Comparison of ENCODE assay signal across 19 cellular contexts in genomic region chr16:30665830-30666190, GRCh38. TPM values are rescaled to one million over a fixed set of nuclear protein-coding genes. Genes with fewer than 3 reads are reported as not detected.
DNase-seq lines count a peak whose midpoint lies in the region; ATAC-seq, FAIRE-seq and TF ChIP-seq lines count a peak whose summit lies in the region.
"Had no signal": no experiment of that assay in that cellular context is flagged by ENCODE, and none has a peak within 500 bp of the region (broad histone marks: within the 10 kb centered on the region; RNA-seq: fewer than 3 reads in every experiment).

No MANE protein-coding gene starts in this region.

- no peak overlapping the region for H2AFZ ChIP-seq in K562 (ENCODE audit: low read depth, low read length)
- no peak overlapping the region for H2AFZ ChIP-seq in mesenchymal stem cell (ENCODE audit: low read depth, low read length)

- H3K4ac ChIP-seq in mesenchymal stem cell (ENCODE audit: low read depth in 1 of 2, low read length in 2 of 2), result no peak overlapping the region

- H3K4me1 ChIP-seq in K562 (replicated peaks in 1 of 2; ENCODE audit: control insufficient read depth in 2 of 2, insufficient read depth in 2 of 2, low read length in 2 of 2) (peaks cover 5 to 35% of the 10 kb centered on the region in 2 experiments; a peak in 4 of 5 replicates), mesenchymal stem cell (ENCODE audit: control insufficient read depth, insufficient read depth, low read depth, low read length) (peaks cover 22% of the 10 kb centered on the region)
- H3K4me1 ChIP-seq: BE2C had no signal

- 89% methylated on average over 4 of the region's 4 CpGs for WGBS in K562 (ENCODE audit: insufficient coverage, low coverage, missing lambda C conversion rate)
- WGBS in mesenchymal stem cell, result 94% methylated on average over 4 of the region's 4 CpGs

- no peak overlapping the region for H4K8ac ChIP-seq in mesenchymal stem cell (ENCODE audit: low read length)

- no peak overlapping the region for H2BK120ac ChIP-seq in mesenchymal stem cell (ENCODE audit: low read depth, low read length)

- TF ChIP-seq EP300 in K562 (IDR thresholded peaks at IDR 0.05; ENCODE audit: low read length), result no peak

- no peak overlapping the region for H3K27ac ChIP-seq in K562 (ENCODE audit: extremely low read depth, low read depth, low read length)
- no peak overlapping the region for H3K27ac ChIP-seq in mesenchymal stem cell (ENCODE audit: low read length, poor library complexity, severe bottlenecking)

- H3K4me1 Mint-ChIP-seq in activated naive CD4-positive, alpha-beta T cell treated with anti-CD3 and anti-CD28 coated beads for 36 hours (ENCODE audit: low read depth), result peaks cover 35% of the 10 kb centered on the region

- no peak overlapping the region for H2BK12ac ChIP-seq in mesenchymal stem cell (ENCODE audit: low read length in 2 of 2)

- DNase-seq in activated naive CD4-positive, alpha-beta T cell treated with anti-CD3 and anti-CD28 coated beads for 36 hours, result no peak
- no peak for DNase-seq in activated naive CD4-positive, alpha-beta T cell (lab: John Stamatoyannopoulos, UW)
- DNase-seq in K562 (ENCODE audit: extremely low read depth in 1 of 4, low spot score in 3 of 4), result peak in 1 of 4 experiments; percentile 3
- no peak for DNase-seq in mesenchymal stem cell
- no peak for DNase-seq in hypothalamus (lab: John Stamatoyannopoulos, UW)
- DNase-seq in HuH-7 (ENCODE audit: low spot score), result no peak
- DNase-seq: BE2C; CD4-positive, CD25-positive, alpha-beta regulatory T cell; NCI-H1436; NCI-H1930; NCI-H226; NCI-H524; NCI-H82; RPMI8226 had no signal

- H3K23ac ChIP-seq in mesenchymal stem cell (ENCODE audit: low read length in 2 of 2), result no peak overlapping the region

- no peak overlapping the region for H3K14ac ChIP-seq in mesenchymal stem cell (ENCODE audit: low read length in 2 of 2)

- no peak for TF ChIP-seq RAD21 in K562 (CRISPR knock-in tag; conservative IDR thresholded peaks at IDR 0.05 in 1 of 2, IDR thresholded peaks at IDR 0.05 in 1 of 2)

- no peak overlapping the region for H3K18ac ChIP-seq in mesenchymal stem cell (ENCODE audit: low read depth in 1 of 2, low read length in 2 of 2)

- peaks cover 53% of the 10 kb centered on the region for H3K36me3 Mint-ChIP-seq in activated naive CD4-positive, alpha-beta T cell treated with anti-CD3 and anti-CD28 coated beads for 36 hours (ENCODE audit: low read depth)

- POLR2A ChIA-PET in K562 (lab: Yijun Ruan, JAX), result interaction anchor here (0.8 to 2.1 kb wide), 3 partner anchors 12 to 28 kb away, joined by 3 to 5 read pairs (median 3); no protein-coding TSS in a partner anchor

- H3K9me3 ChIP-seq in K562 (replicated peaks; ENCODE audit: control insufficient read depth, insufficient read depth, low read depth, low read length) (no peaks in the 10 kb centered on the region), mesenchymal stem cell (ENCODE audit: control insufficient read depth, low read length) (no peaks in the 10 kb centered on the region)
- H3K9me3 ChIP-seq: BE2C had no signal

- H3K4me3 ChIP-seq in K562 (no peak overlapping the region), mesenchymal stem cell (ENCODE audit: insufficient read depth in 1 of 2, low read depth in 1 of 2, low read length in 2 of 2) (no peak overlapping the region)

- no peak overlapping the region for H4K91ac ChIP-seq in mesenchymal stem cell (ENCODE audit: low read length)

- H4K20me1 ChIP-seq in K562 (replicated peaks; ENCODE audit: control insufficient read depth, insufficient read depth, low read length), result 0 out of 2 replicates have a peak, but pooled peaks cover 7% of the 10 kb centered on the region

- no peak for TF ChIP-seq CTCF in K562 (IDR thresholded peaks at IDR 0.05 in 2 of 3, conservative IDR thresholded peaks at IDR 0.05 in 1 of 3; ENCODE audit: insufficient read depth in 2 of 3, low read depth in 1 of 3, low read length in 3 of 3)

- H3K4me3 Mint-ChIP-seq in activated naive CD4-positive, alpha-beta T cell treated with anti-CD3 and anti-CD28 coated beads for 36 hours, result no peak overlapping the region

- TF ChIP-seq POLR2A in K562 (conservative IDR thresholded peaks at IDR 0.05), result no peak

- H3K36me3 ChIP-seq in K562 (ENCODE audit: control insufficient read depth, insufficient read depth, low read length) (peaks cover 96% of the 10 kb centered on the region; the same call in 2 of the 3 replicates), mesenchymal stem cell (ENCODE audit: control insufficient read depth in 1 of 2, insufficient read depth in 2 of 2, low read depth in 1 of 2, low read length in 2 of 2) (peaks cover 91 to 93% of the 10 kb centered on the region in 2 experiments)

- no peaks in the 10 kb centered on the region for H3K9me3 Mint-ChIP-seq in activated naive CD4-positive, alpha-beta T cell treated with anti-CD3 and anti-CD28 coated beads for 36 hours
- H3K9me3 Mint-ChIP-seq: CD4-positive, CD25-positive, alpha-beta regulatory T cell had no signal

- no peak overlapping the region for H3K4me2 ChIP-seq in K562 (ENCODE audit: insufficient read depth, low read length)
- no peak overlapping the region for H3K4me2 ChIP-seq in mesenchymal stem cell (ENCODE audit: low read length, poor library complexity, severe bottlenecking)

- peaks cover 41% of the 10 kb centered on the region for H3K79me1 ChIP-seq in mesenchymal stem cell (replicated peaks; ENCODE audit: low read length, poor library complexity, severe bottlenecking)

- intact Hi-C loops in activated naive CD4-positive, alpha-beta T cell treated with anti-CD3 and anti-CD28 coated beads for 36 hours (cut with micrococcal nuclease), result no loop called here
- intact Hi-C loops in K562 (cut with micrococcal nuclease), result no loop called here

- peaks cover 4% of the 10 kb centered on the region for H3K9me1 ChIP-seq in K562 (ENCODE audit: control insufficient read depth, insufficient read depth, low read length)

- H3K27me3 ChIP-seq in K562 (ENCODE audit: control insufficient read depth in 2 of 2, insufficient read depth in 2 of 2, low read length in 2 of 2) (no peaks in the 10 kb centered on the region), mesenchymal stem cell (ENCODE audit: control insufficient read depth in 1 of 2, insufficient read depth in 1 of 2, low read length in 2 of 2) (no peaks in the 10 kb centered on the region)
- H3K27me3 ChIP-seq: BE2C had no signal

- H2BK5ac ChIP-seq in mesenchymal stem cell (ENCODE audit: low read depth, low read length, poor library complexity, severe bottlenecking), result no peak overlapping the region

- peak overlapping the region; percentile 41 for H3K27ac Mint-ChIP-seq in activated naive CD4-positive, alpha-beta T cell treated with anti-CD3 and anti-CD28 coated beads for 36 hours

- H3K27me3 Mint-ChIP-seq in activated naive CD4-positive, alpha-beta T cell treated with anti-CD3 and anti-CD28 coated beads for 36 hours (ENCODE audit: low read depth), result no peaks in the 10 kb centered on the region
- H3K27me3 Mint-ChIP-seq: CD4-positive, CD25-positive, alpha-beta regulatory T cell had no signal

- H3K9ac ChIP-seq in K562 (ENCODE audit: insufficient read depth in 1 of 2, low read depth in 2 of 2, low read length in 2 of 2) (no peak overlapping the region), mesenchymal stem cell (ENCODE audit: low read length) (peak overlapping the region; percentile 38)

- no peak for FAIRE-seq in K562 (lab: Jason Lieb, UNC)
- FAIRE-seq: A204.1, GM12892, GM18507, H1 had no signal

- CTCF ChIA-PET in activated naive CD4-positive, alpha-beta T cell treated with anti-CD3 and anti-CD28 coated beads for 36 hours (lab: Charles Lee), result interaction anchor here (0.6 to 1.0 kb wide), 2 partner anchors 11 to 16 kb away, joined by 3 read pairs; no protein-coding TSS in a partner anchor
- CTCF ChIA-PET in K562 (lab: Yijun Ruan, JAX; ENCODE audit: low intra/inter-chr PET ratio), result no interaction called here

- H2BK15ac ChIP-seq in mesenchymal stem cell (ENCODE audit: low read depth, poor library complexity, severe bottlenecking), result no peak overlapping the region

- H3K79me2 ChIP-seq in K562 (ENCODE audit: control insufficient read depth, insufficient read depth, low read length), result peaks cover 32% of the 10 kb centered on the region

- BruUV-seq in K562 (replicated peaks; lab: Mats Ljungman, UMichigan), result no TSS peak

- in situ Hi-C loops in K562 (cut with MboI), result no loop called here

- ATAC-seq in K562 (no peak), HG03432 (IDR thresholded peaks at IDR 0.05; ENCODE audit: unreplicated experiment) (no peak)

- H2AK5ac ChIP-seq in mesenchymal stem cell (ENCODE audit: low read length, severe bottlenecking), result no peak overlapping the region

RNA-seq across cellular contexts. Expression of gene FBRS, which starts 7.6 kb away (rescaled TPM):
- total RNA-seq in activated naive CD4-positive, alpha-beta T cell treated with anti-CD3 and anti-CD28 coated beads for 36 hours, result 10 to 100 TPM; 83.8 to 84.8 TPM
- total RNA-seq in K562 (2011; cell fraction: chromatin; rRNA removed; ENCODE audit: low replicate concordance), result 93.9 and 185 TPM in 2 replicates
- total RNA-seq in K562 (2011; cell fraction: nucleolus; rRNA removed), result 89.2 and 107 TPM in 2 replicates
- 100 and 120 TPM in 2 replicates for total RNA-seq in K562 (2011; cell fraction: nucleoplasm; rRNA removed)
- total RNA-seq in K562 (2014; rRNA removed) (13.1 and 19.0 TPM in 2 replicates), K562 (2014; rRNA removed; fragmentation: Illumina TruSeq; extraction: Trizol) (6.9 and 8.1 TPM in 2 replicates), K562 (2015; rRNA removed; fragmentation: Illumina TruSeq; extraction: Trizol) (15.6 and 17.9 TPM in 2 replicates), K562 (2021) (50.1 and 59.5 TPM in 2 replicates)
- polyA plus RNA-seq in K562 (2011; rRNA removed) (5.4 and 11.8 TPM in 2 replicates), K562 (2014; fragmentation: Illumina TruSeq; extraction: Trizol) (21.7 and 32.6 TPM in 2 replicates), K562 (2014; fragmentation: Nextera tagmentation; extraction: Ambion mirVana) (under 1 TPM; 0.32 to 0.46 TPM), K562 (2014; rRNA removed) (21.9 and 25.1 TPM in 2 replicates)
- polyA plus RNA-seq in K562 (2011; cell fraction: cytosol; rRNA removed), result 4.5 and 5.9 TPM in 2 replicates
- polyA plus RNA-seq in K562 (2011; cell fraction: nucleus; rRNA removed), result 95.4 and 113 TPM in 2 replicates
- 30.9 and 42.6 TPM in 2 replicates for polyA plus RNA-seq in K562 (2012)
- polyA minus RNA-seq in K562 (2011; rRNA and poly(A)+ RNA removed), result 9.1 and 10.0 TPM in 2 replicates
- polyA minus RNA-seq in K562 (2011; cell fraction: cytosol; rRNA and poly(A)+ RNA removed), result 10.9 and 11.7 TPM in 2 replicates
- polyA minus RNA-seq in K562 (2011; cell fraction: nucleus; rRNA and poly(A)+ RNA removed), result 49.8 and 67.5 TPM in 2 replicates
- 61.7 TPM for polyA plus RNA-seq in mesenchymal stem cell (2013, experiment 1 of 2)
- polyA plus RNA-seq in mesenchymal stem cell (2013, experiment 2 of 2), result 57.4 TPM

RNA-seq across cellular contexts. Expression of gene PRR14, which starts 15.1 kb away (rescaled TPM):
- total RNA-seq in activated naive CD4-positive, alpha-beta T cell treated with anti-CD3 and anti-CD28 coated beads for 36 hours, result 10 to 100 TPM; 50.6 to 52.4 TPM
- total RNA-seq in K562 (2011; cell fraction: chromatin; rRNA removed; ENCODE audit: low replicate concordance), result 27.0 and 46.3 TPM in 2 replicates
- 23.7 and 30.5 TPM in 2 replicates for total RNA-seq in K562 (2011; cell fraction: nucleolus; rRNA removed)
- total RNA-seq in K562 (2011; cell fraction: nucleoplasm; rRNA removed), result 29.4 and 33.8 TPM in 2 replicates
- total RNA-seq in K562 (2014; rRNA removed), result 15.6 and 20.2 TPM in 2 replicates
- total RNA-seq in K562 (2014; rRNA removed; fragmentation: Illumina TruSeq; extraction: Trizol), result 6.5 and 6.8 TPM in 2 replicates
- total RNA-seq in K562 (2015; rRNA removed; fragmentation: Illumina TruSeq; extraction: Trizol), result 11.5 and 12.5 TPM in 2 replicates
- total RNA-seq in K562 (2021), result 62.1 and 63.1 TPM in 2 replicates
- 10.0 and 13.0 TPM in 2 replicates for polyA plus RNA-seq in K562 (2011; rRNA removed)
- polyA plus RNA-seq in K562 (2011; cell fraction: cytosol; rRNA removed), result 6.7 and 10.3 TPM in 2 replicates
- 58.6 and 70.0 TPM in 2 replicates for polyA plus RNA-seq in K562 (2011; cell fraction: nucleus; rRNA removed)
- polyA plus RNA-seq in K562 (2012), result 29.3 and 46.6 TPM in 2 replicates
- 23.8 and 38.3 TPM in 2 replicates for polyA plus RNA-seq in K562 (2014; fragmentation: Illumina TruSeq; extraction: Trizol)
- 1 to 10 TPM; 2.2 to 2.3 TPM for polyA plus RNA-seq in K562 (2014; fragmentation: Nextera tagmentation; extraction: Ambion mirVana)
- 20.5 and 26.7 TPM in 2 replicates for polyA plus RNA-seq in K562 (2014; rRNA removed)
- 3.1 and 4.4 TPM in 2 replicates for polyA minus RNA-seq in K562 (2011; rRNA and poly(A)+ RNA removed)
- polyA minus RNA-seq in K562 (2011; cell fraction: cytosol; rRNA and poly(A)+ RNA removed), result 7.0 and 17.7 TPM in 2 replicates
- 14.7 and 23.4 TPM in 2 replicates for polyA minus RNA-seq in K562 (2011; cell fraction: nucleus; rRNA and poly(A)+ RNA removed)
- polyA plus RNA-seq in mesenchymal stem cell (2013, experiment 1 of 2), result 38.9 TPM
- polyA plus RNA-seq in mesenchymal stem cell (2013, experiment 2 of 2), result 37.7 TPM

RNA-seq across cellular contexts. Expression of gene SRCAP, which starts 33.2 kb away (rescaled TPM):
- total RNA-seq in activated naive CD4-positive, alpha-beta T cell treated with anti-CD3 and anti-CD28 coated beads for 36 hours, result 10 to 100 TPM; 52.3 to 55.2 TPM
- 89.8 and 132 TPM in 2 replicates for total RNA-seq in K562 (2011; cell fraction: chromatin; rRNA removed; ENCODE audit: low replicate concordance)
- 44.6 and 46.2 TPM in 2 replicates for total RNA-seq in K562 (2011; cell fraction: nucleolus; rRNA removed)
- total RNA-seq in K562 (2011; cell fraction: nucleoplasm; rRNA removed), result 58.6 and 74.8 TPM in 2 replicates
- total RNA-seq in K562 (2014; rRNA removed) (16.0 and 16.3 TPM in 2 replicates), K562 (2014; rRNA removed; fragmentation: Illumina TruSeq; extraction: Trizol) (3.5 and 3.7 TPM in 2 replicates), K562 (2015; rRNA removed; fragmentation: Illumina TruSeq; extraction: Trizol) (5.8 and 7.9 TPM in 2 replicates), K562 (2021) (58.9 and 62.6 TPM in 2 replicates)
- polyA plus RNA-seq in K562 (2011; rRNA removed) (2.2 and 6.4 TPM in 2 replicates), K562 (2014; fragmentation: Illumina TruSeq; extraction: Trizol) (14.9 and 21.0 TPM in 2 replicates), K562 (2014; fragmentation: Nextera tagmentation; extraction: Ambion mirVana) (under 1 TPM; 0.21 to 0.53 TPM), K562 (2014; rRNA removed) (11.4 and 17.0 TPM in 2 replicates)
- 1.9 and 3.2 TPM in 2 replicates for polyA plus RNA-seq in K562 (2011; cell fraction: cytosol; rRNA removed)
- 18.6 and 29.8 TPM in 2 replicates for polyA plus RNA-seq in K562 (2011; cell fraction: nucleus; rRNA removed)
- polyA plus RNA-seq in K562 (2012), result 16.6 and 25.8 TPM in 2 replicates
- 11.0 and 11.9 TPM in 2 replicates for polyA minus RNA-seq in K562 (2011; rRNA and poly(A)+ RNA removed)
- polyA minus RNA-seq in K562 (2011; cell fraction: cytosol; rRNA and poly(A)+ RNA removed), result 21.7 and 27.4 TPM in 2 replicates
- 17.2 and 20.0 TPM in 2 replicates for polyA minus RNA-seq in K562 (2011; cell fraction: nucleus; rRNA and poly(A)+ RNA removed)
- polyA plus RNA-seq in mesenchymal stem cell (2013, experiment 1 of 2), result 17.1 TPM
- 16.0 TPM for polyA plus RNA-seq in mesenchymal stem cell (2013, experiment 2 of 2)

RNA-seq across cellular contexts. Expression of gene ZNF689, which starts 55.6 kb away (rescaled TPM):
- 10 to 100 TPM; 10.7 to 11.5 TPM for total RNA-seq in activated naive CD4-positive, alpha-beta T cell treated with anti-CD3 and anti-CD28 coated beads for 36 hours
- total RNA-seq in K562 (2011; cell fraction: chromatin; rRNA removed; ENCODE audit: low replicate concordance), result 6.2 and 13.7 TPM in 2 replicates
- 11.6 and 16.5 TPM in 2 replicates for total RNA-seq in K562 (2011; cell fraction: nucleolus; rRNA removed)
- 7.8 and 9.5 TPM in 2 replicates for total RNA-seq in K562 (2011; cell fraction: nucleoplasm; rRNA removed)
- total RNA-seq in K562 (2014; rRNA removed) (11.4 and 14.6 TPM in 2 replicates), K562 (2014; rRNA removed; fragmentation: Illumina TruSeq; extraction: Trizol) (8.4 and 8.7 TPM in 2 replicates), K562 (2015; rRNA removed; fragmentation: Illumina TruSeq; extraction: Trizol) (12.0 and 12.1 TPM in 2 replicates), K562 (2021) (15.4 and 16.9 TPM in 2 replicates)
- polyA plus RNA-seq in K562 (2011; rRNA removed) (8.0 and 9.6 TPM in 2 replicates), K562 (2014; fragmentation: Illumina TruSeq; extraction: Trizol) (11.6 and 12.3 TPM in 2 replicates), K562 (2014; fragmentation: Nextera tagmentation; extraction: Ambion mirVana) (1 to 10 TPM; 5.4 to 5.7 TPM), K562 (2014; rRNA removed) (10.2 and 10.8 TPM in 2 replicates)
- 8.9 and 19.1 TPM in 2 replicates for polyA plus RNA-seq in K562 (2011; cell fraction: cytosol; rRNA removed)
- 8.3 and 9.8 TPM in 2 replicates for polyA plus RNA-seq in K562 (2011; cell fraction: nucleus; rRNA removed)
- 7.8 and 9.0 TPM in 2 replicates for polyA plus RNA-seq in K562 (2012)
- polyA minus RNA-seq in K562 (2011; rRNA and poly(A)+ RNA removed), result 8.2 and 10.0 TPM in 2 replicates
- polyA minus RNA-seq in K562 (2011; cell fraction: cytosol; rRNA and poly(A)+ RNA removed), result 11.1 TPM in 2 replicates
- 7.8 and 8.9 TPM in 2 replicates for polyA minus RNA-seq in K562 (2011; cell fraction: nucleus; rRNA and poly(A)+ RNA removed)
- 7.4 TPM for polyA plus RNA-seq in mesenchymal stem cell (2013, experiment 1 of 2)
- polyA plus RNA-seq in mesenchymal stem cell (2013, experiment 2 of 2), result 6.7 TPM
